In the genomic region with DNA sequence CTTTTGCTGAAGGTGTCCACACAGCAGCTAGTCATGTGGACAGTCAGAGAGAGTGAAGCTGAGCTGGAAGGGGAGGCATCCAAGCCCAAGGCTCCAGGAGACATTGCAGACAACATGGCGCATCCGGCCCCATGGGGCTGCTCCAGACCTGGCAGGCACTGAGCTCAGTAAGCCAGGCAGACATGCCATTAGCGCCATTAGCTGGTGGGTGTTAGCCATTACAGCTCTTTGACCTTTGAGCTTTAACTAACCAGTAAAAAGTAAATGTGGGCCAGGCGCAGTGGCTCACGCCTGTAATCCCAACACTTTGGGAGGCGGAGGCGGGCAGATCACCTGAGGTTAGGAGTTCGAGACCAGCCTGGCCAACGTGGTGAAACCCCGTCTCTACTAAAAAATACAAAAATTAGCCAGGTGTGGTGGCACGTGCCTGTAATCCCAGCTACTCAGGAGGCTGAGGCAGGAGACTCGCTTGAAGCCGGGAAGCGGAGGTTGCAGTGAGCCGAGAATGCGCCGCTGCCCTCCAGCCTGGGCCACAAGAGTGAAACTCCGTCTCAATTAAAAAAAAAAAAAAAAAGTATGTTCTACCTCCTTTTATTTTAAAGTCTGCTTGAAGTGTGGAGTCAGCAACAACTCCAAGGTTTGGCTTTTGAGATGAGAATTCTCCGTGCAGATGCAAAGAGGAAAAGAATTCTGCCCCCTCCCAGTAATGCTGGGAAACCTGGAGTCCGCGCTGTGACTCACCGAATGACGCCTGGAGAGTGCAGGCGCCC, we compare ENCODE assay signal across 9 cellular contexts.
DNase-seq lines count a peak whose midpoint lies in the region; ATAC-seq and TF ChIP-seq lines count a peak whose summit lies in the region.
"Had no signal": no experiment of that assay in that cellular context is flagged by ENCODE, and none has a peak within 500 bp of the region (broad histone marks: within the 10 kb centered on the region; RNA-seq: fewer than 3 reads in every experiment).

No MANE protein-coding gene starts in this region.

- TF ChIP-seq CTCF in GM13977 (IDR thresholded peaks at IDR 0.05; ENCODE audit: extremely low read depth, insufficient read depth, missing control alignments): peak; percentile 39
- no peak for TF ChIP-seq CTCF in lower lobe of right lung (IDR thresholded peaks at IDR 0.05)

- no peaks in the 10 kb centered on the region for H3K27me3 Mint-ChIP-seq in activated T-cell treated with anti-CD3 and anti-CD28 coated beads, Interleukin-2, amount 50 U/mL, for 72 hours (ENCODE audit: low read depth)

- ATAC-seq in activated T-cell treated with anti-CD3 and anti-CD28 coated beads, Interleukin-2, amount 50 U/mL, for 72 hours (replicated peaks in 1 of 2): no peak
- ATAC-seq in lower lobe of right lung (peak; percentile 28 to 45), HG03045 (IDR thresholded peaks at IDR 0.05; ENCODE audit: unreplicated experiment) (no peak)

- peaks cover 7% of the 10 kb centered on the region for H3K4me1 Mint-ChIP-seq in activated T-cell treated with anti-CD3 and anti-CD28 coated beads, Interleukin-2, amount 50 U/mL, for 72 hours (ENCODE audit: low read depth)

- no peaks in the 10 kb centered on the region for H3K27me3 ChIP-seq in lower lobe of right lung (ENCODE audit: low read depth)
- H3K27me3 ChIP-seq: MG63 had no signal

- peak; percentile 22 for DNase-seq in Caki2 (ENCODE audit: low read depth)
- DNase-seq in GM13977 (ENCODE audit: low spot score): no peak
- DNase-seq in activated T-cell treated with anti-CD3 and anti-CD28 coated beads, Interleukin-2, amount 50 U/mL, for 72 hours: no peak
- DNase-seq in lower lobe of right lung: no peak
- DNase-seq in NCI-H345 (lab: John Stamatoyannopoulos, UW): no peak
- no peak for DNase-seq in NCI-H2029 (lab: John Stamatoyannopoulos, UW)
- no peak for DNase-seq in NCI-H774 (lab: John Stamatoyannopoulos, UW)
- DNase-seq: MG63 had no signal

- H3K27ac ChIP-seq in lower lobe of right lung: no peak overlapping the region

- H3K36me3 Mint-ChIP-seq in activated T-cell treated with anti-CD3 and anti-CD28 coated beads, Interleukin-2, amount 50 U/mL, for 72 hours (ENCODE audit: insufficient read depth in 2 of 2): no peaks in the 10 kb centered on the region

- in situ Hi-C loops in Caki2 (cut with HindIII; ENCODE audit: low pct_unique_long_range_greater_than_20kb, low sequenced_read_pairs): no loop called here
- in situ Hi-C loops in GM13977 (cut with MboI; ENCODE audit: low pct_unique_long_range_greater_than_20kb, low sequenced_read_pairs, unreplicated experiment): no loop called here

- intact Hi-C loops in lower lobe of right lung (cut with DNase I): no loop called here

- H3K9me3 Mint-ChIP-seq in activated T-cell treated with anti-CD3 and anti-CD28 coated beads, Interleukin-2, amount 50 U/mL, for 72 hours: no peaks in the 10 kb centered on the region

- peak overlapping the region; percentile 24 for H3K4me3 ChIP-seq in lower lobe of right lung
- H3K4me3 ChIP-seq: MG63 had no signal

- H3K4me3 Mint-ChIP-seq in activated T-cell treated with anti-CD3 and anti-CD28 coated beads, Interleukin-2, amount 50 U/mL, for 72 hours: peak overlapping the region; percentile 40 to 68

- H3K27ac Mint-ChIP-seq in activated T-cell treated with anti-CD3 and anti-CD28 coated beads, Interleukin-2, amount 50 U/mL, for 72 hours: no peak overlapping the region

- no peaks in the 10 kb centered on the region for H3K9me3 ChIP-seq in lower lobe of right lung
- H3K9me3 ChIP-seq: MG63 had no signal

- H3K4me1 ChIP-seq in lower lobe of right lung: no peaks in the 10 kb centered on the region

- no peaks in the 10 kb centered on the region for H3K36me3 ChIP-seq in lower lobe of right lung
- H3K36me3 ChIP-seq: MG63 had no signal

Comparison
In these comparisons a context has a peak if more than half of its experiments do, and no peak if none do; other contexts are left out.
1. ATAC-seq: peak in lower lobe of right lung (2 of 2); none in activated T-cell treated with anti-CD3 and anti-CD28 coated beads, Interleukin-2, amount 50 U/mL, for 72 hours (0 of 2) and HG03045 (single experiment).